13 cellular contexts compared by ENCODE assay signal in the genomic region with DNA sequence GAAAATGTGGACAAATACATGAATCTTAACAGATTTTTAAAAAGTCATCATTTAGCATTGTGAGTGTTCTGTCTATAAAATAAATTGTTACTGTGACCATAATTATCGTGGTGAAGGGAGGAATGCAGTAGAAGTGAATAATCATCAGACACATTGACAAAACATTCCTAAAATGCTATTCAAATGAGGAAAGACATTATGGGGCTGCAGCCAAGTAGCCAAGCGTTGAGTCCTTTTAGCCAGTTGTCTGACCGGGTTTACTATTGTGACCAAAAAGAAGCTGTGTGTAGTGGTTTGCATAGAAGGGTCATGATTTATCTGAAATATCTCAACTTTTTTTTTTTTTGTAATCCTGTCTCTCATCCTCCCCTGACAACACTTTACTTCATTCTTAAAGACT. TPM values are rescaled to one million over a fixed set of nuclear protein-coding genes. Genes with fewer than 3 reads are reported as not detected.
DNase-seq lines count a peak whose midpoint lies in the region; ATAC-seq and TF ChIP-seq lines count a peak whose summit lies in the region.
"Had no signal": no experiment of that assay in that cellular context is flagged by ENCODE, and none has a peak within 500 bp of the region (broad histone marks: within the 10 kb centered on the region; RNA-seq: fewer than 3 reads in every experiment).

No MANE protein-coding gene starts in this region.

- H2BK15ac ChIP-seq in IMR-90 (ENCODE audit: low read depth, low read length): no peak overlapping the region

- DNase-seq in A673 (ENCODE audit: low spot score) (peak; percentile 67), IMR-90 (peak; percentile 87), right lobe of liver (no peak), NCI-H446 treated with DMSO at 0.1 percent for 48 hours (lab: John Stamatoyannopoulos, UW) (no peak)
- no peak for DNase-seq in activated naive CD8-positive, alpha-beta T cell treated with anti-CD3 and anti-CD28 coated beads, Interleukin-2, amount 50 U/mL, for 24 hours
- DNase-seq in activated CD8-positive, alpha-beta memory T cell treated with anti-CD3 and anti-CD28 coated beads, Interleukin-2, amount 10 ng/mL, durations not matched to agents 7 days and 5 days: no peak
- DNase-seq: activated CD4-positive, alpha-beta T cell treated with anti-CD3 and anti-CD28 coated beads, Interleukin-2, amount 50 U/mL, for 48 hours; gastrocnemius medialis; NCI-H69; upper lobe of left lung had no signal

- no peak overlapping the region for H3K27ac Mint-ChIP-seq in activated naive CD8-positive, alpha-beta T cell treated with anti-CD3 and anti-CD28 coated beads, Interleukin-2, amount 50 U/mL, for 24 hours
- H3K27ac Mint-ChIP-seq in activated CD8-positive, alpha-beta memory T cell treated with anti-CD3 and anti-CD28 coated beads, Interleukin-2, amount 10 ng/mL, durations not matched to agents 7 days and 5 days: no peak overlapping the region

- H2AK9ac ChIP-seq in IMR-90 (replicated peaks; ENCODE audit: low read depth, low read length, poor library complexity): no peak overlapping the region

- H3K9me1 ChIP-seq in IMR-90 (ENCODE audit: insufficient read depth, low read length): peaks cover 9% of the 10 kb centered on the region

- in situ Hi-C loops in IMR-90 (cut with MboI; ENCODE audit: low sequenced_read_pairs): no loop called here

- intact Hi-C loops in A673 (cut with micrococcal nuclease; ENCODE audit: unreplicated experiment): no loop called here
- intact Hi-C loops in IMR-90 (cut with micrococcal nuclease): loop anchor here (2.0 kb wide), 1 partner anchor 46 kb away; no protein-coding TSS in a partner anchor
- intact Hi-C loops in right lobe of liver (cut with DNase I): no loop called here

- no peak overlapping the region for H3K23ac ChIP-seq in IMR-90 (ENCODE audit: low read depth, low read length)

- no peaks in the 10 kb centered on the region for H3K4me1 Mint-ChIP-seq in activated naive CD8-positive, alpha-beta T cell treated with anti-CD3 and anti-CD28 coated beads, Interleukin-2, amount 50 U/mL, for 24 hours
- no peaks in the 10 kb centered on the region for H3K4me1 Mint-ChIP-seq in activated CD8-positive, alpha-beta memory T cell treated with anti-CD3 and anti-CD28 coated beads, Interleukin-2, amount 10 ng/mL, durations not matched to agents 7 days and 5 days

- peak overlapping the region; percentile 89 for H2BK5ac ChIP-seq in IMR-90 (ENCODE audit: low read depth, low read length, poor library complexity, severe bottlenecking)

- TF ChIP-seq RAD21 in IMR-90 (IDR thresholded peaks at IDR 0.05; ENCODE audit: low read length): no peak

- H3K27me3 ChIP-seq in A673 (replicated peaks; ENCODE audit: insufficient read depth, low read depth, low read length, poor library complexity): no peaks in the 10 kb centered on the region
- no peaks in the 10 kb centered on the region for H3K27me3 ChIP-seq in IMR-90 (ENCODE audit: control insufficient read depth, insufficient read depth, low read length)
- no peaks in the 10 kb centered on the region for H3K27me3 ChIP-seq in ectodermal cell (ENCODE audit: control insufficient read depth, insufficient read depth, low read length, poor library complexity, severe bottlenecking)
- H3K27me3 ChIP-seq in right lobe of liver: no peaks in the 10 kb centered on the region
- H3K27me3 ChIP-seq: BLaER1 treated with 17β-estradiol and CSF1 and Interleukin-3, amounts not matched to agents 10 nM and 100 nM; gastrocnemius medialis; upper lobe of left lung had no signal

- no peak overlapping the region for H2AK5ac ChIP-seq in IMR-90 (ENCODE audit: low read depth, low read length)

- peaks cover 41% of the 10 kb centered on the region for H4K20me1 ChIP-seq in IMR-90 (ENCODE audit: insufficient read depth, low read length)

- H3K27me3 Mint-ChIP-seq in activated naive CD8-positive, alpha-beta T cell treated with anti-CD3 and anti-CD28 coated beads, Interleukin-2, amount 50 U/mL, for 24 hours: no peaks in the 10 kb centered on the region
- H3K27me3 Mint-ChIP-seq in activated CD8-positive, alpha-beta memory T cell treated with anti-CD3 and anti-CD28 coated beads, Interleukin-2, amount 10 ng/mL, durations not matched to agents 7 days and 5 days: peaks cover 10% of the 10 kb centered on the region

- POLR2A ChIA-PET in A673 (lab: Charles Lee; ENCODE audit: low non-redundant PET) (no interaction called here), IMR-90 (lab: Charles Lee; ENCODE audit: unreplicated experiment) (no interaction called here)

- H4K8ac ChIP-seq in IMR-90 (ENCODE audit: low read depth in 2 of 2, low read length in 2 of 2): peak overlapping the region; percentile 63 to 67; a peak in 1 of 4 replicates

- H3K36me3 Mint-ChIP-seq in activated naive CD8-positive, alpha-beta T cell treated with anti-CD3 and anti-CD28 coated beads, Interleukin-2, amount 50 U/mL, for 24 hours (ENCODE audit: low read depth): no peaks in the 10 kb centered on the region
- no peaks in the 10 kb centered on the region for H3K36me3 Mint-ChIP-seq in activated CD8-positive, alpha-beta memory T cell treated with anti-CD3 and anti-CD28 coated beads, Interleukin-2, amount 10 ng/mL, durations not matched to agents 7 days and 5 days

- H3K56ac ChIP-seq in IMR-90 (ENCODE audit: extremely low read depth, insufficient read depth, low read length): peak overlapping the region; percentile 28; the same call in 1 of the 2 replicates

- peak overlapping the region; percentile 77; the same call in 1 of the 2 replicates for H3K4me2 ChIP-seq in IMR-90 (ENCODE audit: low read depth, low read length)
- H3K4me2 ChIP-seq: BLaER1 treated with 17β-estradiol and CSF1 and Interleukin-3, amounts not matched to agents 10 nM and 100 nM had no signal

- H3K4ac ChIP-seq in IMR-90 (ENCODE audit: low read depth, low read length): no peak overlapping the region; the same call in 1 of the 2 replicates

- peak; percentile 84 for ATAC-seq in IMR-90 (ENCODE audit: low read depth)
- peak; percentile 68 to 91 (median 76) for ATAC-seq in right lobe of liver
- ATAC-seq in activated naive CD8-positive, alpha-beta T cell treated with anti-CD3 and anti-CD28 coated beads, Interleukin-2, amount 50 U/mL, for 24 hours: no peak
- no peak for ATAC-seq in activated CD8-positive, alpha-beta memory T cell treated with anti-CD3 and anti-CD28 coated beads, Interleukin-2, amount 10 ng/mL, durations not matched to agents 7 days and 5 days
- no peak for ATAC-seq in GM18502 (IDR thresholded peaks at IDR 0.05; ENCODE audit: poor library complexity, unreplicated experiment)
- ATAC-seq: gastrocnemius medialis had no signal

- no peak overlapping the region for H3K4me3 Mint-ChIP-seq in activated naive CD8-positive, alpha-beta T cell treated with anti-CD3 and anti-CD28 coated beads, Interleukin-2, amount 50 U/mL, for 24 hours
- H3K4me3 Mint-ChIP-seq in activated CD8-positive, alpha-beta memory T cell treated with anti-CD3 and anti-CD28 coated beads, Interleukin-2, amount 10 ng/mL, durations not matched to agents 7 days and 5 days: no peak overlapping the region

- H3K27ac ChIP-seq in A673 (ENCODE audit: low read depth, low read length, poor library complexity, severe bottlenecking) (peak overlapping the region; percentile 53), IMR-90 (ENCODE audit: insufficient read depth, low read length) (no peak overlapping the region), ectodermal cell (ENCODE audit: insufficient read depth, low read depth, low read length, poor library complexity, severe bottlenecking) (peak overlapping the region; percentile 80), right lobe of liver (no peak overlapping the region)
- H3K27ac ChIP-seq: BLaER1 treated with 17β-estradiol and CSF1 and Interleukin-3, amounts not matched to agents 10 nM and 100 nM; gastrocnemius medialis had no signal

- TF ChIP-seq POLR2A in IMR-90 (IDR thresholded peaks at IDR 0.05; ENCODE audit: low read depth, low read length): no peak
- TF ChIP-seq POLR2A in right lobe of liver (IDR thresholded peaks at IDR 0.05): no peak

- no peak overlapping the region for H3K4me3 ChIP-seq in A673 (ENCODE audit: low read depth, low read length, poor library complexity, severe bottlenecking)
- no peak overlapping the region for H3K4me3 ChIP-seq in IMR-90 (ENCODE audit: insufficient read depth, low read depth, low read length)
- no peak overlapping the region for H3K4me3 ChIP-seq in ectodermal cell (ENCODE audit: insufficient read depth, low read depth, low read length)
- no peak overlapping the region for H3K4me3 ChIP-seq in right lobe of liver
- H3K4me3 ChIP-seq: BLaER1 treated with 17β-estradiol and CSF1 and Interleukin-3, amounts not matched to agents 10 nM and 100 nM; gastrocnemius medialis; upper lobe of left lung had no signal

- no peak overlapping the region for H4K5ac ChIP-seq in IMR-90 (ENCODE audit: low read depth, low read length)

- H3K4me1 ChIP-seq in A673 (ENCODE audit: insufficient read depth, low read length, poor library complexity, severe bottlenecking): peaks cover 26% of the 10 kb centered on the region
- H3K4me1 ChIP-seq in IMR-90 (ENCODE audit: control insufficient read depth, insufficient read depth, low read length): peaks cover 9% of the 10 kb centered on the region
- peaks cover 7% of the 10 kb centered on the region for H3K4me1 ChIP-seq in ectodermal cell (ENCODE audit: control insufficient read depth, insufficient read depth, low read length)
- H3K4me1 ChIP-seq in right lobe of liver: peaks cover 0 to 17% (median 2%) of the 10 kb centered on the region in 4 donors
- H3K4me1 ChIP-seq: BLaER1 treated with 17β-estradiol and CSF1 and Interleukin-3, amounts not matched to agents 10 nM and 100 nM; gastrocnemius medialis had no signal

- no CpG with 5 or more reads among the region's 3 CpGs for WGBS in IMR-90 (ENCODE audit: extremely low coverage in 2 of 2, insufficient read length in 1 of 2), 2 experiments
- 3% methylated on average over 3 of the region's 3 CpGs for WGBS in ectodermal cell, 2 experiments
- WGBS in right lobe of liver (ENCODE audit: insufficient coverage, low coverage, low lambda C conversion rate, missing lambda C conversion rate): 23% methylated on average over 3 of the region's 3 CpGs

- peak overlapping the region; percentile 81; the same call in 1 of the 2 replicates for H3K18ac ChIP-seq in IMR-90 (ENCODE audit: low read depth, low read length)

- H3K36me3 ChIP-seq in A673 (ENCODE audit: insufficient read depth, low read length, poor library complexity, severe bottlenecking) (no peaks in the 10 kb centered on the region), IMR-90 (ENCODE audit: control insufficient read depth, insufficient read depth, low read length) (no peaks in the 10 kb centered on the region), ectodermal cell (ENCODE audit: control insufficient read depth, insufficient read depth, low read length) (no peaks in the 10 kb centered on the region), right lobe of liver (no peaks in the 10 kb centered on the region)
- H3K36me3 ChIP-seq: BLaER1 treated with 17β-estradiol and CSF1 and Interleukin-3, amounts not matched to agents 10 nM and 100 nM; gastrocnemius medialis; upper lobe of left lung had no signal

- peak overlapping the region; percentile 69 for H2BK120ac ChIP-seq in IMR-90 (ENCODE audit: low read depth, low read length)

- H3K9me3 Mint-ChIP-seq in activated naive CD8-positive, alpha-beta T cell treated with anti-CD3 and anti-CD28 coated beads, Interleukin-2, amount 50 U/mL, for 24 hours: no peaks in the 10 kb centered on the region
- no peaks in the 10 kb centered on the region for H3K9me3 Mint-ChIP-seq in activated CD8-positive, alpha-beta memory T cell treated with anti-CD3 and anti-CD28 coated beads, Interleukin-2, amount 10 ng/mL, durations not matched to agents 7 days and 5 days (ENCODE audit: low read depth)

- peak overlapping the region; percentile 58; the same call in 1 of the 2 replicates for H2BK20ac ChIP-seq in IMR-90 (ENCODE audit: low read depth, low read length)

- peaks cover 34 to 66% of the 10 kb centered on the region in 2 experiments for H3K79me1 ChIP-seq in IMR-90 (ENCODE audit: low read depth in 1 of 2, low read length in 2 of 2)

- H3K14ac ChIP-seq in IMR-90 (replicated peaks; ENCODE audit: low read depth, low read length): no peak overlapping the region; the same call in 1 of the 2 replicates

- no peak overlapping the region for H4K91ac ChIP-seq in IMR-90 (ENCODE audit: insufficient read depth, low read depth, low read length)

- dilution Hi-C loops in IMR-90 (cut with HindIII; ENCODE audit: low sequenced_read_pairs, unreplicated experiment): no loop called here

- H2AFZ ChIP-seq in IMR-90 (replicated peaks; ENCODE audit: low read length, poor library complexity): no peak overlapping the region

- TF ChIP-seq CTCF in A673 (conservative IDR thresholded peaks at IDR 0.05; ENCODE audit: low read depth, low read length): no peak
- no peak for TF ChIP-seq CTCF in IMR-90 (conservative IDR thresholded peaks at IDR 0.05; ENCODE audit: low read depth, low read length)
- no peak for TF ChIP-seq CTCF in right lobe of liver (IDR thresholded peaks at IDR 0.05)

- no TSS peak for BruUV-seq in A673 (replicated peaks; lab: Mats Ljungman, UMichigan)
- no TSS peak for BruUV-seq in IMR-90 (replicated peaks; lab: Mats Ljungman, UMichigan)

- H3K9ac ChIP-seq in IMR-90 (ENCODE audit: low read depth, low read length): 0 out of 2 replicates have a peak overlapping the region, but pooled peaks have one; percentile 51
- H3K9ac ChIP-seq: BLaER1 treated with 17β-estradiol and CSF1 and Interleukin-3, amounts not matched to agents 10 nM and 100 nM had no signal

- CTCF ChIA-PET in A673 (lab: Charles Lee) (no interaction called here), IMR-90 (lab: Yijun Ruan, JAX) (interaction anchor here (0.6 kb wide), 1 partner anchor 118 kb away, joined by 5 read pairs; no protein-coding TSS in a partner anchor)
- CTCF ChIA-PET in activated CD8-positive, alpha-beta memory T cell treated with anti-CD3 and anti-CD28 coated beads, Interleukin-2, amount 10 ng/mL, durations not matched to agents 7 days and 5 days (lab: Charles Lee): no interaction called here

- H3K9me3 ChIP-seq in A673 (ENCODE audit: low read depth, low read length, poor library complexity, severe bottlenecking) (no peaks in the 10 kb centered on the region), IMR-90 (ENCODE audit: control insufficient read depth, insufficient read depth, low read length) (no peaks in the 10 kb centered on the region), ectodermal cell (ENCODE audit: control insufficient read depth, low read length) (no peaks in the 10 kb centered on the region), right lobe of liver (no peaks in the 10 kb centered on the region)
- H3K9me3 ChIP-seq: BLaER1 treated with 17β-estradiol and CSF1 and Interleukin-3, amounts not matched to agents 10 nM and 100 nM; gastrocnemius medialis; upper lobe of left lung had no signal

RNA-seq across cellular contexts. Expression of gene WWC2, which starts 19.5 kb away (rescaled TPM):
- total RNA-seq in A673 (2021) (82.8 and 86.5 TPM in 2 replicates), IMR-90 (2012; rRNA removed) (27.4 and 28.1 TPM in 2 replicates), right lobe of liver (10 to 100 TPM; 19.5 to 48.9 (median 34.4) TPM)
- polyA plus RNA-seq in IMR-90 (2012; rRNA removed): 25.0 and 26.6 TPM in 2 replicates
- polyA plus RNA-seq in IMR-90 (2012; cell fraction: cytosol; rRNA removed): 8.8 and 32.0 TPM in 2 replicates
- 15.1 and 50.3 TPM in 2 replicates for polyA plus RNA-seq in IMR-90 (2012; cell fraction: nucleus; rRNA removed; ENCODE audit: low replicate concordance)
- 33.3 TPM for polyA plus RNA-seq in ectodermal cell (2013, experiment 1 of 4)
- 29.9 TPM for polyA plus RNA-seq in ectodermal cell (2013, experiment 2 of 4)
- polyA plus RNA-seq in ectodermal cell (2013, experiment 3 of 4): 25.3 TPM
- 29.5 TPM for polyA plus RNA-seq in ectodermal cell (2013, experiment 4 of 4)
- total RNA-seq in activated CD8-positive, alpha-beta memory T cell treated with anti-CD3 and anti-CD28 coated beads, Interleukin-2, amount 10 ng/mL, durations not matched to agents 7 days and 5 days: under 1 TPM; 0.05 to 0.20 TPM

Comparison
In these comparisons a context has a peak if more than half of its experiments do, and no peak if none do; other contexts are left out.
1. DNase-seq: peak in A673 (single experiment) and IMR-90 (single experiment); none in right lobe of liver (0 of 3), activated naive CD8-positive, alpha-beta T cell treated with anti-CD3 and anti-CD28 coated beads, Interleukin-2, amount 50 U/mL, for 24 hours (single experiment), activated CD8-positive, alpha-beta memory T cell treated with anti-CD3 and anti-CD28 coated beads, Interleukin-2, amount 10 ng/mL, durations not matched to agents 7 days and 5 days (single experiment) and NCI-H446 treated with DMSO at 0.1 percent for 48 hours (single experiment).
2. H3K27ac ChIP-seq: peak in A673 (single experiment) and ectodermal cell (single experiment); none in IMR-90 (single experiment) and right lobe of liver (0 of 3).
3. ATAC-seq: peak in IMR-90 (single experiment) and right lobe of liver (4 of 4); none in activated naive CD8-positive, alpha-beta T cell treated with anti-CD3 and anti-CD28 coated beads, Interleukin-2, amount 50 U/mL, for 24 hours (single experiment), activated CD8-positive, alpha-beta memory T cell treated with anti-CD3 and anti-CD28 coated beads, Interleukin-2, amount 10 ng/mL, durations not matched to agents 7 days and 5 days (single experiment) and GM18502 (single experiment).
4. RNA of gene WWC2, which starts 19.5 kb away (total RNA-seq): 82.8 to 86.5 TPM in A673, 19.5 to 48.9 TPM in right lobe of liver and 27.4 to 28.1 TPM in IMR-90; 0.05 to 0.20 TPM in activated CD8-positive, alpha-beta memory T cell treated with anti-CD3 and anti-CD28 coated beads, Interleukin-2, amount 10 ng/mL, durations not matched to agents 7 days and 5 days; every median in the first group is over 10 times any median in the second.